Comparison of ENCODE assay signal across 1 cellular context in genomic region chr12:116582610-116583009, GRCh38.
TF ChIP-seq lines count a peak whose summit lies in the region.

No MANE protein-coding gene starts in this region.

TF ChIP-seq in K562, 482 proteins besides CTCF, POLR2A, EP300 and RAD21 (continued from another document and continues in another):
- TF ChIP-seq DEAF1 (CRISPR knock-in tag; IDR thresholded peaks at IDR 0.05) (no peak), MCM3 (IDR thresholded peaks at IDR 0.05) (no peak), NBN (IDR thresholded peaks at IDR 0.05; ENCODE audit: low read depth) (no peak), BHLHE40 (IDR thresholded peaks at IDR 0.05; ENCODE audit: low read length) (peak; percentile 48), GABPB1 (CRISPR knock-in tag; IDR thresholded peaks at IDR 0.05) (no peak), ILF3 (IDR thresholded peaks at IDR 0.05; ENCODE audit: borderline replicate concordance) (no peak), HCFC1 (IDR thresholded peaks at IDR 0.05; ENCODE audit: low read depth, low read length) (no peak), NCOR1 (IDR thresholded peaks at IDR 0.05) (no peak), ZNF695 (CRISPR knock-in tag; IDR thresholded peaks at IDR 0.05) (no peak), RHOXF2B (CRISPR knock-in tag; conservative IDR thresholded peaks at IDR 0.05) (no peak), ARID1B (IDR thresholded peaks at IDR 0.05) (peak; percentile 73), HEY1 (CRISPR knock-in tag; IDR thresholded peaks at IDR 0.05; ENCODE audit: borderline replicate concordance) (no peak), KDM1A (IDR thresholded peaks at IDR 0.05) (peak in 1 of 2 experiments; percentile 27; a peak in 1 of 4 replicates), MBD2 (IDR thresholded peaks at IDR 0.05; ENCODE audit: borderline replicate concordance, low read depth) (no peak), PML (IDR thresholded peaks at IDR 0.05; ENCODE audit: low read length) (no peak), HNRNPH1 (optimal IDR thresholded peaks at IDR 0.05; ENCODE audit: low read depth, low read length) (no peak), XRCC4 (IDR thresholded peaks at IDR 0.05; ENCODE audit: extremely low read depth, insufficient read depth, insufficient read length) (no peak), ZBTB34 (CRISPR knock-in tag; IDR thresholded peaks at IDR 0.05) (no peak), NRF1 (conservative IDR thresholded peaks at IDR 0.05 in 1 of 2, IDR thresholded peaks at IDR 0.05 in 1 of 2) (peak; percentile 14 to 30; a peak in 1 of 4 replicates), SMAD1 (IDR thresholded peaks at IDR 0.05; ENCODE audit: low read depth, low read length, partially characterized antibody) (no peak), HDAC6 (IDR thresholded peaks at IDR 0.05; ENCODE audit: low read depth, low read length) (no peak), MEF2A (IDR thresholded peaks at IDR 0.05; ENCODE audit: control insufficient read depth, low read depth, low read length) (no peak), ZNF398 (CRISPR knock-in tag; IDR thresholded peaks at IDR 0.05) (no peak), RB1 (IDR thresholded peaks at IDR 0.05; ENCODE audit: low read depth) (no peak), IRF9 (tag; IDR thresholded peaks at IDR 0.05) (no peak), ZNF696 (CRISPR knock-in tag; conservative IDR thresholded peaks at IDR 0.05) (no peak), SNAPC5 (CRISPR knock-in tag; IDR thresholded peaks at IDR 0.05) (no peak), PURB (CRISPR knock-in tag; IDR thresholded peaks at IDR 0.05; ENCODE audit: low read depth) (no peak), ZNF609 (CRISPR knock-in tag; IDR thresholded peaks at IDR 0.05; ENCODE audit: borderline replicate concordance) (no peak), SIX5 (IDR thresholded peaks at IDR 0.05; ENCODE audit: borderline replicate concordance in 1 of 2, insufficient read depth in 1 of 2, low read depth in 1 of 2, low read length in 2 of 2) (no peak), ELF1 (tag; IDR thresholded peaks at IDR 0.05) (no peak)
- TF ChIP-seq, protein P1, sequence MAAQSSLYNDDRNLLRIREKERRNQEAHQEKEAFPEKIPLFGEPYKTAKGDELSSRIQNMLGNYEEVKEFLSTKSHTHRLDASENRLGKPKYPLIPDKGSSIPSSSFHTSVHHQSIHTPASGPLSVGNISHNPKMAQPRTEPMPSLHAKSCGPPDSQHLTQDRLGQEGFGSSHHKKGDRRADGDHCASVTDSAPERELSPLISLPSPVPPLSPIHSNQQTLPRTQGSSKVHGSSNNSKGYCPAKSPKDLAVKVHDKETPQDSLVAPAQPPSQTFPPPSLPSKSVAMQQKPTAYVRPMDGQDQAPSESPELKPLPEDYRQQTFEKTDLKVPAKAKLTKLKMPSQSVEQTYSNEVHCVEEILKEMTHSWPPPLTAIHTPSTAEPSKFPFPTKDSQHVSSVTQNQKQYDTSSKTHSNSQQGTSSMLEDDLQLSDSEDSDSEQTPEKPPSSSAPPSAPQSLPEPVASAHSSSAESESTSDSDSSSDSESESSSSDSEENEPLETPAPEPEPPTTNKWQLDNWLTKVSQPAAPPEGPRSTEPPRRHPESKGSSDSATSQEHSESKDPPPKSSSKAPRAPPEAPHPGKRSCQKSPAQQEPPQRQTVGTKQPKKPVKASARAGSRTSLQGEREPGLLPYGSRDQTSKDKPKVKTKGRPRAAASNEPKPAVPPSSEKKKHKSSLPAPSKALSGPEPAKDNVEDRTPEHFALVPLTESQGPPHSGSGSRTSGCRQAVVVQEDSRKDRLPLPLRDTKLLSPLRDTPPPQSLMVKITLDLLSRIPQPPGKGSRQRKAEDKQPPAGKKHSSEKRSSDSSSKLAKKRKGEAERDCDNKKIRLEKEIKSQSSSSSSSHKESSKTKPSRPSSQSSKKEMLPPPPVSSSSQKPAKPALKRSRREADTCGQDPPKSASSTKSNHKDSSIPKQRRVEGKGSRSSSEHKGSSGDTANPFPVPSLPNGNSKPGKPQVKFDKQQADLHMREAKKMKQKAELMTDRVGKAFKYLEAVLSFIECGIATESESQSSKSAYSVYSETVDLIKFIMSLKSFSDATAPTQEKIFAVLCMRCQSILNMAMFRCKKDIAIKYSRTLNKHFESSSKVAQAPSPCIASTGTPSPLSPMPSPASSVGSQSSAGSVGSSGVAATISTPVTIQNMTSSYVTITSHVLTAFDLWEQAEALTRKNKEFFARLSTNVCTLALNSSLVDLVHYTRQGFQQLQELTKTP (IDR thresholded peaks at IDR 0.05; ENCODE audit: low read depth in 1 of 2, partially characterized antibody in 2 of 2), result peak in 1 of 2 experiments; percentile 16
- TF ChIP-seq, protein P2, sequence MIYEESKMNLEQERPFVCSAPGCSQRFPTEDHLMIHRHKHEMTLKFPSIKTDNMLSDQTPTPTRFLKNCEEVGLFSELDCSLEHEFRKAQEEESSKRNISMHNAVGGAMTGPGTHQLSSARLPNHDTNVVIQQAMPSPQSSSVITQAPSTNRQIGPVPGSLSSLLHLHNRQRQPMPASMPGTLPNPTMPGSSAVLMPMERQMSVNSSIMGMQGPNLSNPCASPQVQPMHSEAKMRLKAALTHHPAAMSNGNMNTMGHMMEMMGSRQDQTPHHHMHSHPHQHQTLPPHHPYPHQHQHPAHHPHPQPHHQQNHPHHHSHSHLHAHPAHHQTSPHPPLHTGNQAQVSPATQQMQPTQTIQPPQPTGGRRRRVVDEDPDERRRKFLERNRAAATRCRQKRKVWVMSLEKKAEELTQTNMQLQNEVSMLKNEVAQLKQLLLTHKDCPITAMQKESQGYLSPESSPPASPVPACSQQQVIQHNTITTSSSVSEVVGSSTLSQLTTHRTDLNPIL (CRISPR knock-in tag; IDR thresholded peaks at IDR 0.05), result no peak
- TF ChIP-seq, protein P3, sequence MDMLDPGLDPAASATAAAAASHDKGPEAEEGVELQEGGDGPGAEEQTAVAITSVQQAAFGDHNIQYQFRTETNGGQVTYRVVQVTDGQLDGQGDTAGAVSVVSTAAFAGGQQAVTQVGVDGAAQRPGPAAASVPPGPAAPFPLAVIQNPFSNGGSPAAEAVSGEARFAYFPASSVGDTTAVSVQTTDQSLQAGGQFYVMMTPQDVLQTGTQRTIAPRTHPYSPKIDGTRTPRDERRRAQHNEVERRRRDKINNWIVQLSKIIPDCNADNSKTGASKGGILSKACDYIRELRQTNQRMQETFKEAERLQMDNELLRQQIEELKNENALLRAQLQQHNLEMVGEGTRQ (CRISPR knock-in tag; IDR thresholded peaks at IDR 0.05), result no peak
- TF ChIP-seq, protein P4, sequence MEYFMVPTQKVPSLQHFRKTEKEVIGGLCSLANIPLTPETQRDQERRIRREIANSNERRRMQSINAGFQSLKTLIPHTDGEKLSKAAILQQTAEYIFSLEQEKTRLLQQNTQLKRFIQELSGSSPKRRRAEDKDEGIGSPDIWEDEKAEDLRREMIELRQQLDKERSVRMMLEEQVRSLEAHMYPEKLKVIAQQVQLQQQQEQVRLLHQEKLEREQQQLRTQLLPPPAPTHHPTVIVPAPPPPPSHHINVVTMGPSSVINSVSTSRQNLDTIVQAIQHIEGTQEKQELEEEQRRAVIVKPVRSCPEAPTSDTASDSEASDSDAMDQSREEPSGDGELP (CRISPR knock-in tag; IDR thresholded peaks at IDR 0.05; ENCODE audit: borderline replicate concordance), result no peak
- TF ChIP-seq, protein P5, sequence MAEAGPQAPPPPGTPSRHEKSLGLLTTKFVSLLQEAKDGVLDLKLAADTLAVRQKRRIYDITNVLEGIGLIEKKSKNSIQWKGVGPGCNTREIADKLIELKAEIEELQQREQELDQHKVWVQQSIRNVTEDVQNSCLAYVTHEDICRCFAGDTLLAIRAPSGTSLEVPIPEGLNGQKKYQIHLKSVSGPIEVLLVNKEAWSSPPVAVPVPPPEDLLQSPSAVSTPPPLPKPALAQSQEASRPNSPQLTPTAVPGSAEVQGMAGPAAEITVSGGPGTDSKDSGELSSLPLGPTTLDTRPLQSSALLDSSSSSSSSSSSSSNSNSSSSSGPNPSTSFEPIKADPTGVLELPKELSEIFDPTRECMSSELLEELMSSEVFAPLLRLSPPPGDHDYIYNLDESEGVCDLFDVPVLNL (CRISPR knock-in tag; IDR thresholded peaks at IDR 0.05; ENCODE audit: low read depth), result no peak
- TF ChIP-seq, protein P6, sequence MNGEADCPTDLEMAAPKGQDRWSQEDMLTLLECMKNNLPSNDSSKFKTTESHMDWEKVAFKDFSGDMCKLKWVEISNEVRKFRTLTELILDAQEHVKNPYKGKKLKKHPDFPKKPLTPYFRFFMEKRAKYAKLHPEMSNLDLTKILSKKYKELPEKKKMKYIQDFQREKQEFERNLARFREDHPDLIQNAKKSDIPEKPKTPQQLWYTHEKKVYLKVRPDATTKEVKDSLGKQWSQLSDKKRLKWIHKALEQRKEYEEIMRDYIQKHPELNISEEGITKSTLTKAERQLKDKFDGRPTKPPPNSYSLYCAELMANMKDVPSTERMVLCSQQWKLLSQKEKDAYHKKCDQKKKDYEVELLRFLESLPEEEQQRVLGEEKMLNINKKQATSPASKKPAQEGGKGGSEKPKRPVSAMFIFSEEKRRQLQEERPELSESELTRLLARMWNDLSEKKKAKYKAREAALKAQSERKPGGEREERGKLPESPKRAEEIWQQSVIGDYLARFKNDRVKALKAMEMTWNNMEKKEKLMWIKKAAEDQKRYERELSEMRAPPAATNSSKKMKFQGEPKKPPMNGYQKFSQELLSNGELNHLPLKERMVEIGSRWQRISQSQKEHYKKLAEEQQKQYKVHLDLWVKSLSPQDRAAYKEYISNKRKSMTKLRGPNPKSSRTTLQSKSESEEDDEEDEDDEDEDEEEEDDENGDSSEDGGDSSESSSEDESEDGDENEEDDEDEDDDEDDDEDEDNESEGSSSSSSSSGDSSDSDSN (IDR thresholded peaks at IDR 0.05; ENCODE audit: borderline replicate concordance in 1 of 2, low read depth in 2 of 2, low read length in 2 of 2), result no peak
